In genomic region chr7:139355320-139355719, GRCh38 we compare ENCODE assay signal across 1 cellular context.
TF ChIP-seq lines count a peak whose summit lies in the region.

No MANE protein-coding gene starts in this region.

TF ChIP-seq in K562, 482 proteins besides CTCF, POLR2A, EP300 and RAD21:
- peak; percentile 55; the same call in 1 of the 2 replicates for TF ChIP-seq CEBPB (tag; IDR thresholded peaks at IDR 0.05)
- peak; percentile 37; the same call in 1 of the 2 replicates for TF ChIP-seq ZNF507 (tag; conservative IDR thresholded peaks at IDR 0.05)
- TF ChIP-seq CEBPG (CRISPR knock-in tag; IDR thresholded peaks at IDR 0.05) = no peak
- TF ChIP-seq CEBPG (tag; conservative IDR thresholded peaks at IDR 0.05 in 1 of 2, IDR thresholded peaks at IDR 0.05 in 1 of 2) = peak; percentile 31 to 64; a peak in 1 of 4 replicates
- TF ChIP-seq PATZ1 (CRISPR knock-in tag; IDR thresholded peaks at IDR 0.05; ENCODE audit: borderline replicate concordance) = no peak
